ENCODE assay signal across 8 cellular contexts in the genomic region with DNA sequence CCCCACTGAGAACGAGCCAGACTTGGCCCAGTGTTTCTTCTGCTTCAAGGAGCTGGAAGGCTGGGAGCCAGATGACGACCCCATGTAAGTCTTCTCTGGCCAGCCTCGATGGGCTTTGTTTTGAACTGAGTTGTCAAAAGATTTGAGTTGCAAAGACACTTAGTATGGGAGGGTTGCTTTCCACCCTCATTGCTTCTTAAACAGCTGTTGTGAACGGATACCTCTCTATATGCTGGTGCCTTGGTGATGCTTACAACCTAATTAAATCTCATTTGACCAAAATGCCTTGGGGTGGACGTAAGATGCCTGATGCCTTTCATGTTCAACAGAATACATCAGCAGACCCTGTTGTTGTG. TPM values are rescaled to one million over a fixed set of nuclear protein-coding genes. Genes with fewer than 3 reads are reported as not detected.
A peak's percentile ranks its signal among the peaks of the same experiment; 100 is the strongest.
DNase-seq lines count a peak whose midpoint lies in the region; ATAC-seq and TF ChIP-seq lines count a peak whose summit lies in the region.

No MANE protein-coding gene starts in this region.

- POLR2A ChIA-PET in activated CD4-positive, alpha-beta T cell treated with anti-CD3 and anti-CD28 coated beads for 36 hours (lab: Charles Lee) = interaction anchor here (0.7 kb wide), 1 partner anchor 147 kb away, joined by 4 read pairs; no protein-coding TSS in a partner anchor

- intact Hi-C loops in activated CD4-positive, alpha-beta T cell treated with anti-CD3 and anti-CD28 coated beads for 36 hours (cut with DNase I, micrococcal nuclease) = loop anchor here (1.0 kb wide), 8 partner anchors 27 to 795 kb away; a partner anchor contains a TSS

- no peaks in the 10 kb centered on the region for H3K4me1 ChIP-seq in hepatocyte (ENCODE audit: insufficient read depth)

- no peaks in the 10 kb centered on the region for H4K20me1 ChIP-seq in hepatocyte (ENCODE audit: insufficient read depth, poor library complexity, severe bottlenecking)

- no peak for TF ChIP-seq CTCF in WERI-Rb-1 (IDR thresholded peaks at IDR 0.05; ENCODE audit: low read depth, low read length)
- TF ChIP-seq CTCF in hepatocyte (IDR thresholded peaks at IDR 0.05; ENCODE audit: poor library complexity) = no peak

- H3K27ac Mint-ChIP-seq in activated CD4-positive, alpha-beta T cell treated with anti-CD3 and anti-CD28 coated beads for 36 hours = peak overlapping the region; percentile 78
- no peak overlapping the region for H3K27ac Mint-ChIP-seq in stimulated activated memory B cell treated with anti-CD40 and anti-IgM and Interleukin-4, amounts not matched to agents 10 μg/mL and 1 μg/mL and 100 μg/mL, for 72 hours

- H3K9me3 ChIP-seq in WERI-Rb-1 (ENCODE audit: severe bottlenecking) (no peaks in the 10 kb centered on the region), hepatocyte (ENCODE audit: low read depth) (no peaks in the 10 kb centered on the region)

- peak overlapping the region; percentile 89 for H2AFZ ChIP-seq in hepatocyte

- H3K79me2 ChIP-seq in hepatocyte = peaks cover 29% of the 10 kb centered on the region

- 15% methylated on average over 5 of the region's 5 CpGs for WGBS in hepatocyte (ENCODE audit: low lambda C conversion rate, missing lambda C conversion rate)

- H3K27me3 Mint-ChIP-seq in activated CD4-positive, alpha-beta T cell treated with anti-CD3 and anti-CD28 coated beads for 36 hours = no peaks in the 10 kb centered on the region
- no peaks in the 10 kb centered on the region for H3K27me3 Mint-ChIP-seq in stimulated activated memory B cell treated with anti-CD40 and anti-IgM and Interleukin-4, amounts not matched to agents 10 μg/mL and 1 μg/mL and 100 μg/mL, for 72 hours

- H3K4me3 ChIP-seq in WERI-Rb-1 (ENCODE audit: low read depth, low read length) = peak overlapping the region; percentile 99
- H3K4me3 ChIP-seq in hepatocyte = peak overlapping the region; percentile 87

- H3K4me3 Mint-ChIP-seq in activated CD4-positive, alpha-beta T cell treated with anti-CD3 and anti-CD28 coated beads for 36 hours = peak overlapping the region; percentile 89
- peak overlapping the region; percentile 81 for H3K4me3 Mint-ChIP-seq in stimulated activated memory B cell treated with anti-CD40 and anti-IgM and Interleukin-4, amounts not matched to agents 10 μg/mL and 1 μg/mL and 100 μg/mL, for 72 hours

- peaks cover 5% of the 10 kb centered on the region for H3K4me1 Mint-ChIP-seq in activated CD4-positive, alpha-beta T cell treated with anti-CD3 and anti-CD28 coated beads for 36 hours
- H3K4me1 Mint-ChIP-seq in stimulated activated memory B cell treated with anti-CD40 and anti-IgM and Interleukin-4, amounts not matched to agents 10 μg/mL and 1 μg/mL and 100 μg/mL, for 72 hours = peaks cover 12% of the 10 kb centered on the region

- CTCF ChIA-PET in activated CD4-positive, alpha-beta T cell treated with anti-CD3 and anti-CD28 coated beads for 36 hours (lab: Charles Lee) = interaction anchor here (1.1 to 1.8 kb wide), 3 partner anchors 37 to 102 kb away, joined by 5 to 7 read pairs (median 5); no protein-coding TSS in a partner anchor

- H3K36me3 ChIP-seq in WERI-Rb-1 (peaks cover 52% of the 10 kb centered on the region), hepatocyte (replicated peaks; ENCODE audit: insufficient read depth, low read depth) (no peaks in the 10 kb centered on the region)

- H3K27ac ChIP-seq in WERI-Rb-1 (peak overlapping the region; percentile 96), hepatocyte (no peak overlapping the region)

- H3K27me3 ChIP-seq in WERI-Rb-1 (ENCODE audit: insufficient read depth, low read depth, severe bottlenecking) = no peaks in the 10 kb centered on the region
- H3K27me3 ChIP-seq in hepatocyte = no peaks in the 10 kb centered on the region

- H3K9me2 ChIP-seq in hepatocyte (replicated peaks; ENCODE audit: insufficient read depth) = no peaks in the 10 kb centered on the region

- peak overlapping the region; percentile 99 for H3K4me2 ChIP-seq in hepatocyte

- no peaks in the 10 kb centered on the region for H3K9me3 Mint-ChIP-seq in activated CD4-positive, alpha-beta T cell treated with anti-CD3 and anti-CD28 coated beads for 36 hours (ENCODE audit: low read depth)
- no peaks in the 10 kb centered on the region for H3K9me3 Mint-ChIP-seq in stimulated activated memory B cell treated with anti-CD40 and anti-IgM and Interleukin-4, amounts not matched to agents 10 μg/mL and 1 μg/mL and 100 μg/mL, for 72 hours

- H3K36me3 Mint-ChIP-seq in activated CD4-positive, alpha-beta T cell treated with anti-CD3 and anti-CD28 coated beads for 36 hours (ENCODE audit: low read depth) = peaks cover 25% of the 10 kb centered on the region
- no peaks in the 10 kb centered on the region for H3K36me3 Mint-ChIP-seq in stimulated activated memory B cell treated with anti-CD40 and anti-IgM and Interleukin-4, amounts not matched to agents 10 μg/mL and 1 μg/mL and 100 μg/mL, for 72 hours

- ATAC-seq in activated CD4-positive, alpha-beta T cell treated with anti-CD3 and anti-CD28 coated beads for 36 hours = no peak
- no peak for ATAC-seq in stimulated activated memory B cell treated with anti-CD40 and anti-IgM and Interleukin-4, amounts not matched to agents 10 μg/mL and 1 μg/mL and 100 μg/mL, for 72 hours

- no peak for DNase-seq in activated CD4-positive, alpha-beta T cell treated with anti-CD3 and anti-CD28 coated beads for 36 hours
- DNase-seq in activated CD4-positive, alpha-beta T cell treated with anti-CD3 and anti-CD28 coated beads for 48 hours = no peak
- no peak for DNase-seq in WERI-Rb-1
- DNase-seq in hepatocyte (ENCODE audit: low spot score) = no peak
- DNase-seq in activated CD4-positive, CD25-positive, alpha-beta regulatory T cell (lab: John Stamatoyannopoulos, UW) = no peak
- DNase-seq in SW480 (ENCODE audit: low spot score) = no peak
- DNase-seq in UCSD-AML1 (lab: John Stamatoyannopoulos, UW; ENCODE audit: unreplicated experiment) = no peak

RNA-seq across cellular contexts. Expression of a gene that starts 0.6 kb away (rescaled TPM):
- 100 to 1,000 TPM; 100 to 107 TPM for total RNA-seq in activated CD4-positive, alpha-beta T cell treated with anti-CD3 and anti-CD28 coated beads for 36 hours
- 12.0 and 14.6 TPM in 2 replicates for total RNA-seq in hepatocyte
- polyA plus RNA-seq in hepatocyte = 12.4 and 18.0 TPM in 2 replicates

RNA-seq across cellular contexts. Expression of a gene that starts 16.7 kb away (rescaled TPM):
- total RNA-seq in activated CD4-positive, alpha-beta T cell treated with anti-CD3 and anti-CD28 coated beads for 36 hours = not detected
- total RNA-seq in hepatocyte = 0.27 TPM in 1 of 2 replicates, not detected in the other
- polyA plus RNA-seq in hepatocyte = 0.21 and 0.30 TPM in 2 replicates

RNA-seq across cellular contexts. Expression of a gene that starts 27.5 kb away (rescaled TPM):
- 10 to 100 TPM; 26.3 to 26.7 TPM for total RNA-seq in activated CD4-positive, alpha-beta T cell treated with anti-CD3 and anti-CD28 coated beads for 36 hours
- total RNA-seq in hepatocyte = 61.2 and 86.2 TPM in 2 replicates
- polyA plus RNA-seq in hepatocyte = 26.6 and 26.7 TPM in 2 replicates

RNA-seq across cellular contexts. Expression of a gene that starts 27.8 kb away (rescaled TPM):
- 100 to 1,000 TPM; 157 to 195 TPM for total RNA-seq in activated CD4-positive, alpha-beta T cell treated with anti-CD3 and anti-CD28 coated beads for 36 hours
- total RNA-seq in hepatocyte = 8.3 and 13.8 TPM in 2 replicates
- 29.9 and 31.9 TPM in 2 replicates for polyA plus RNA-seq in hepatocyte

RNA-seq across cellular contexts. Expression of a gene that starts 46.3 kb away (rescaled TPM):
- 10 to 100 TPM; 79.1 to 89.2 TPM for total RNA-seq in activated CD4-positive, alpha-beta T cell treated with anti-CD3 and anti-CD28 coated beads for 36 hours
- 48.3 and 72.5 TPM in 2 replicates for total RNA-seq in hepatocyte
- polyA plus RNA-seq in hepatocyte = 160 and 191 TPM in 2 replicates
